Comparison of ENCODE assay signal across 8 cellular contexts in genomic region chr10:25226775-25227682, GRCh38. TPM values are rescaled to one million over a fixed set of nuclear protein-coding genes. Genes with fewer than 3 reads are reported as not detected.
DNase-seq lines count a peak whose midpoint lies in the region; ATAC-seq and TF ChIP-seq lines count a peak whose summit lies in the region.

No MANE protein-coding gene starts in this region.

- no peak overlapping the region for H3K27ac Mint-ChIP-seq in activated CD4-positive, alpha-beta T cell treated with anti-CD3 and anti-CD28 coated beads, Interleukin-2, amount 10 ng/mL, durations not matched to agents 24 days and 14 days

- no peak overlapping the region for H2AK5ac ChIP-seq in neuronal stem cell (ENCODE audit: low read depth, low read length)

- no peaks in the 10 kb centered on the region for H3K27me3 Mint-ChIP-seq in activated CD4-positive, alpha-beta T cell treated with anti-CD3 and anti-CD28 coated beads, Interleukin-2, amount 10 ng/mL, durations not matched to agents 24 days and 14 days

- no peaks in the 10 kb centered on the region for H3K4me1 ChIP-seq in SJCRH30
- H3K4me1 ChIP-seq in fibroblast of lung (ENCODE audit: control insufficient read depth, extremely low read depth, insufficient read depth, low read length), result no peaks in the 10 kb centered on the region
- H3K4me1 ChIP-seq in neuronal stem cell (ENCODE audit: control insufficient read depth in 2 of 2, insufficient read depth in 1 of 2, low read depth in 1 of 2, low read length in 2 of 2), result no peaks in the 10 kb centered on the region

- intact Hi-C loops in activated CD4-positive, alpha-beta T cell treated with anti-CD3 and anti-CD28 coated beads, Interleukin-2, amount 10 ng/mL, durations not matched to agents 24 days and 14 days (cut with micrococcal nuclease), result no loop called here

- H3K4ac ChIP-seq in neuronal stem cell (ENCODE audit: low read length), result no peak overlapping the region

- H3K27ac ChIP-seq in SJCRH30, result no peak overlapping the region
- no peak overlapping the region for H3K27ac ChIP-seq in fibroblast of lung (ENCODE audit: insufficient read depth, low read length)
- no peak overlapping the region for H3K27ac ChIP-seq in neuronal stem cell (replicated peaks; ENCODE audit: low read length)

- H3K79me1 ChIP-seq in neuronal stem cell (ENCODE audit: low read depth, low read length), result no peaks in the 10 kb centered on the region

- H3K9me3 ChIP-seq in SJCRH30 (replicated peaks) (no peaks in the 10 kb centered on the region), fibroblast of lung (ENCODE audit: control insufficient read depth, insufficient read depth, low read depth, low read length) (no peaks in the 10 kb centered on the region), neuronal stem cell (replicated peaks in 1 of 2; ENCODE audit: control insufficient read depth in 2 of 2, insufficient read depth in 1 of 2, low read depth in 1 of 2, low read length in 2 of 2) (no peaks in the 10 kb centered on the region)

- no peaks in the 10 kb centered on the region for H3K79me2 ChIP-seq in fibroblast of lung (ENCODE audit: control insufficient read depth, insufficient read depth, low read length)

- no peaks in the 10 kb centered on the region for H3K4me1 Mint-ChIP-seq in activated CD4-positive, alpha-beta T cell treated with anti-CD3 and anti-CD28 coated beads, Interleukin-2, amount 10 ng/mL, durations not matched to agents 24 days and 14 days

- no peaks in the 10 kb centered on the region for H3K9me3 Mint-ChIP-seq in activated CD4-positive, alpha-beta T cell treated with anti-CD3 and anti-CD28 coated beads, Interleukin-2, amount 10 ng/mL, durations not matched to agents 24 days and 14 days

- H3K9ac ChIP-seq in fibroblast of lung (ENCODE audit: insufficient read depth, low read length) (no peak overlapping the region), neuronal stem cell (ENCODE audit: low read depth, low read length, poor library complexity) (no peak overlapping the region)

- no peak overlapping the region for H4K91ac ChIP-seq in neuronal stem cell (ENCODE audit: low read depth, low read length, poor library complexity)

- H3K23ac ChIP-seq in neuronal stem cell (ENCODE audit: low read depth, low read length, poor library complexity), result no peak overlapping the region

- H3K27me3 ChIP-seq in SJCRH30 (peaks cover 5% of the 10 kb centered on the region; the same call in 1 of the 2 replicates), fibroblast of lung (ENCODE audit: control insufficient read depth, insufficient read depth, low read length) (no peaks in the 10 kb centered on the region), neuronal stem cell (ENCODE audit: control insufficient read depth in 3 of 3, insufficient read depth in 3 of 3, low read depth in 1 of 3, low read length in 3 of 3) (no peaks in the 10 kb centered on the region)

- H4K8ac ChIP-seq in neuronal stem cell (ENCODE audit: low read depth, low read length), result no peak overlapping the region

- ATAC-seq in GM21515 (IDR thresholded peaks at IDR 0.05; ENCODE audit: unreplicated experiment), result no peak

- WGBS in neuronal stem cell (ENCODE audit: extremely low coverage in 2 of 2, insufficient read length in 2 of 2, insufficient replicate concordance in 1 of 2), 2 donors, result no CpG with 5 or more reads among the region's 7 CpGs

- H3K4me3 ChIP-seq in SJCRH30 (no peak overlapping the region), fibroblast of lung (replicated peaks in 1 of 4; ENCODE audit: control extremely low read depth in 1 of 4, insufficient read depth in 1 of 4, low read depth in 3 of 4, low read length in 4 of 4) (no peak overlapping the region), neuronal stem cell (ENCODE audit: low read length in 2 of 2) (no peak overlapping the region)

- H2BK12ac ChIP-seq in neuronal stem cell (ENCODE audit: low read length), result no peak overlapping the region

- H3K14ac ChIP-seq in neuronal stem cell (ENCODE audit: low read length), result no peak overlapping the region

- H2BK5ac ChIP-seq in neuronal stem cell (ENCODE audit: low read length), result no peak overlapping the region

- H4K20me1 ChIP-seq in fibroblast of lung (ENCODE audit: control insufficient read depth, extremely low read depth, insufficient read depth, low read length), result no peaks in the 10 kb centered on the region

- H2BK15ac ChIP-seq in neuronal stem cell (ENCODE audit: low read length), result no peak overlapping the region

- no peak overlapping the region for H3K4me2 ChIP-seq in fibroblast of lung (ENCODE audit: extremely low read depth, insufficient read depth, low read length)
- no peak overlapping the region for H3K4me2 ChIP-seq in neuronal stem cell (ENCODE audit: insufficient read depth, low read length, poor library complexity, severe bottlenecking)

- TF ChIP-seq CTCF in fibroblast of lung (conservative IDR thresholded peaks at IDR 0.05 in 1 of 2, IDR thresholded peaks at IDR 0.05 in 1 of 2; ENCODE audit: low read depth in 1 of 2, low read length in 2 of 2), result peak; percentile 65 to 66

- H2AFZ ChIP-seq in fibroblast of lung (ENCODE audit: low read length) (no peak overlapping the region), neuronal stem cell (ENCODE audit: low read length) (no peak overlapping the region)

- H3K36me3 ChIP-seq in SJCRH30, result no peaks in the 10 kb centered on the region
- H3K36me3 ChIP-seq in fibroblast of lung (ENCODE audit: control insufficient read depth, insufficient read depth, low read length), result no peaks in the 10 kb centered on the region
- no peaks in the 10 kb centered on the region for H3K36me3 ChIP-seq in neuronal stem cell (replicated peaks in 1 of 2; ENCODE audit: control insufficient read depth in 2 of 2, insufficient read depth in 2 of 2, low read length in 2 of 2)

- no peak overlapping the region for H3K4me3 Mint-ChIP-seq in activated CD4-positive, alpha-beta T cell treated with anti-CD3 and anti-CD28 coated beads, Interleukin-2, amount 10 ng/mL, durations not matched to agents 24 days and 14 days

- H3K36me3 Mint-ChIP-seq in activated CD4-positive, alpha-beta T cell treated with anti-CD3 and anti-CD28 coated beads, Interleukin-2, amount 10 ng/mL, durations not matched to agents 24 days and 14 days (ENCODE audit: low read depth), result no peaks in the 10 kb centered on the region

- no peak overlapping the region for H2BK120ac ChIP-seq in neuronal stem cell (ENCODE audit: low read depth, low read length)

- H3K18ac ChIP-seq in neuronal stem cell (ENCODE audit: low read length), result no peak overlapping the region

- DNase-seq in activated CD4-positive, alpha-beta T cell treated with anti-CD3 and anti-CD28 coated beads, Interleukin-2, amount 10 ng/mL, durations not matched to agents 24 days and 14 days, result peak; percentile 59
- DNase-seq in activated CD4-positive, alpha-beta T cell treated with anti-CD3 and anti-CD28 coated beads for 1 hour, result no peak
- DNase-seq in HK-2 (ENCODE audit: unreplicated experiment) (peak; percentile 5), SJCRH30 (peak; percentile 42 to 71), fibroblast of lung (ENCODE audit: low read depth in 2 of 2) (peak; percentile 31 to 53), neuronal stem cell (ENCODE audit: low spot score) (peak; percentile 24)
- DNase-seq in stimulated activated CD4-positive, alpha-beta T cell treated with anti-CD3 and anti-CD28 coated beads, Interleukin-2, amount 100 ng/mL, for 48 hours, result no peak

RNA-seq across cellular contexts. Expression of gene GPR158, which starts 52.2 kb away (rescaled TPM):
- not detected in 2 replicates for total RNA-seq in activated CD4-positive, alpha-beta T cell treated with anti-CD3 and anti-CD28 coated beads, Interleukin-2, amount 10 ng/mL, durations not matched to agents 24 days and 14 days
- 6.7 and 6.8 TPM in 2 replicates for total RNA-seq in SJCRH30 (2014; rRNA removed; shearing (Covaris generic))
- total RNA-seq in fibroblast of lung, result under 0.01 and 0.33 TPM in 2 replicates
- 0.02 TPM in 1 of 2 replicates, not detected in the other for polyA plus RNA-seq in fibroblast of lung
- 0.14 TPM in 1 of 2 replicates, not detected in the other for polyA plus RNA-seq in fibroblast of lung (2012)
- polyA minus RNA-seq in fibroblast of lung (ENCODE audit: low replicate concordance), result 0.04 TPM in 1 of 2 replicates, not detected in the other
- polyA plus RNA-seq in neuronal stem cell (2013, experiment 1 of 2), result 0.15 TPM
- 0.12 TPM for polyA plus RNA-seq in neuronal stem cell (2013, experiment 2 of 2)

Comparison
In these comparisons a context has a peak if more than half of its experiments do, and no peak if none do; other contexts are left out.
1. DNase-seq: peak in activated CD4-positive, alpha-beta T cell treated with anti-CD3 and anti-CD28 coated beads, Interleukin-2, amount 10 ng/mL, durations not matched to agents 24 days and 14 days (single experiment), HK-2 (single experiment), SJCRH30 (2 of 2), fibroblast of lung (2 of 2) and neuronal stem cell (single experiment); none in activated CD4-positive, alpha-beta T cell treated with anti-CD3 and anti-CD28 coated beads for 1 hour (single experiment) and stimulated activated CD4-positive, alpha-beta T cell treated with anti-CD3 and anti-CD28 coated beads, Interleukin-2, amount 100 ng/mL, for 48 hours (0 of 2).